In the genomic region with DNA sequence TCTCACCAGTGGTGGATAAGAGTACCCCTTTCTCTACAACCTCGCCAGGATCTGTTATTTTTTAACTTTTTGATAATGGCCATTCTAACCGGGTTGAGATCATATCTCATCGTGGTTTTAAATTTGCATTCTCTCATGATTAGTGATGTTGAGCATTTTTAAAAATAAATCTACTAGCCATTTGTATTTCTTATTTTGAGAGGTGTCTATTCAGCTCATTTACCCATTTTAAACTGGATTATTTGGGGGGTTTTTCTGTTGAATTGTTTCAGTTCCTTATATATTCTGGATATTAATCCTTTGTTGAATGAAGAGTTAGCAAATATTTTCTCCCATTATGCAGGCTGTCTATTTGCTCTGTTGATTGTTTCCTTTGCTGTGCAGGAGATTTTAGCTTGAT, we compare ENCODE assay signal across 30 cellular contexts.
"Had no signal": no experiment of that assay in that cellular context is flagged by ENCODE, and none has a peak within 500 bp of the region (broad histone marks: within the 10 kb centered on the region; RNA-seq: fewer than 3 reads in every experiment).

No MANE protein-coding gene starts in this region.

- H3K9ac ChIP-seq: parathyroid adenoma had no signal

- H2AFZ ChIP-seq: parathyroid adenoma had no signal

- H3K79me2 ChIP-seq: parathyroid adenoma had no signal

- DNase-seq: activated CD4-positive, alpha-beta memory T cell treated with anti-CD3 and anti-CD28 coated beads for 36 hours; activated CD4-positive, alpha-beta T cell treated with anti-CD3 and anti-CD28 coated beads, Interleukin-2, amount 10 ng/mL, durations not matched to agents 24 days and 14 days; activated CD4-positive, CD25-positive, alpha-beta regulatory T cell treated with anti-CD3 and anti-CD28 coated beads, Interleukin-2, amount 50 U/mL, for 72 hours; activated CD8-positive, alpha-beta memory T cell treated with anti-CD3 and anti-CD28 coated beads, Interleukin-2, amount 50 U/mL, for 4 hours; activated gamma-delta T cell; activated naive CD4-positive, alpha-beta T cell treated with anti-CD3 and anti-CD28 coated beads, Interleukin-2, amount 10 ng/mL, durations not matched to agents 7 days and 5 days; activated naive CD8-positive, alpha-beta T cell treated with anti-CD3 and anti-CD28 coated beads, Interleukin-2, amount 10 ng/mL, durations not matched to agents 7 days and 5 days; activated T-cell treated with anti-CD3 and anti-CD28 coated beads, Interleukin-2, amount 50 U/mL, for 24 hours; cerebellar nuclear complex; colonic mucosa; dorsolateral prefrontal cortex; effector memory CD4-positive, alpha-beta T cell; gastrocnemius medialis; hippocampal formation; midbrain; naive thymus-derived CD4-positive, alpha-beta T cell; psoas muscle; stimulated activated CD4-positive, alpha-beta T cell treated with anti-CD3 and anti-CD28 coated beads, Interleukin-15, amount 100 ng/mL, for 24 hours; stimulated activated CD4-positive, alpha-beta T cell treated with anti-CD3 and anti-CD28 coated beads, Interleukin-2, amount 100 ng/mL, for 24 hours; stimulated activated naive CD4-positive, alpha-beta T cell; T-helper 17 cell; T1000; WERI-Rb-1 had no signal

- H3K27ac ChIP-seq: ascending aorta, cardiac muscle cell, colonic mucosa, dorsolateral prefrontal cortex, gastrocnemius medialis, parathyroid adenoma, psoas muscle, right atrium auricular region, suprapubic skin, tibial nerve, WERI-Rb-1 had no signal

- H3K4me1 ChIP-seq: ascending aorta, colonic mucosa, gastrocnemius medialis, parathyroid adenoma, psoas muscle, right atrium auricular region, suprapubic skin, tibial nerve had no signal

- ATAC-seq: gastrocnemius medialis; naive thymus-derived CD4-positive, alpha-beta T cell; psoas muscle; T-helper 17 cell had no signal

- FAIRE-seq: keratinocyte had no signal

- H3K36me3 ChIP-seq: ascending aorta, cardiac muscle cell, colonic mucosa, gastrocnemius medialis, right atrium auricular region, suprapubic skin, tibial nerve, WERI-Rb-1 had no signal

- H3K4me3 ChIP-seq: ascending aorta, cardiac muscle cell, colonic mucosa, dorsolateral prefrontal cortex, gastrocnemius medialis, psoas muscle, right atrium auricular region, suprapubic skin, tibial nerve had no signal

- H3K9me3 ChIP-seq: colonic mucosa, gastrocnemius medialis, psoas muscle, suprapubic skin had no signal

- H3K27me3 ChIP-seq: ascending aorta, cardiac muscle cell, colonic mucosa, dorsolateral prefrontal cortex, gastrocnemius medialis, right atrium auricular region, suprapubic skin, tibial nerve had no signal
